22 cellular contexts compared by ENCODE assay signal in the genomic region with DNA sequence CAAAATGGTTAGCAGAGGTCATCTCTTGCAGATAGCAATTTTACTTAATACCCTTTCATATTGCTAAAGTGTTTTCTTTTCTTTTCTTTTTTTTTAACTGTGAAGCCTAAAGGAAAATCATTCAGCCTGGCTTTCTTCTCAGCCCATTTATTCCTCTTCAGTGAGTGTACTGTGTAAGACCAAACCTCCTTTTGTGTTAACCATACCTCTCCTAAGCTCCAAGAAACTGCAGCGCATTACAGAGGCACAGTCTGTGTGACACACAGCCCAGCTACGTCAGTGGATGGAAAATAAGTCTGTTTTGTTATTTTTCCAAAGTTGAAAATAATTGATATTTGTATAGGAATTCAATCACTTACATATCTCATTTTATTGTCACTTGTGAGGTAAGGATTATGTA. TPM values are rescaled to one million over a fixed set of nuclear protein-coding genes. Genes with fewer than 3 reads are reported as not detected.
DNase-seq lines count a peak whose midpoint lies in the region; ATAC-seq and TF ChIP-seq lines count a peak whose summit lies in the region.
"Had no signal": no experiment of that assay in that cellular context is flagged by ENCODE, and none has a peak within 500 bp of the region (broad histone marks: within the 10 kb centered on the region; RNA-seq: fewer than 3 reads in every experiment).

No MANE protein-coding gene starts in this region.

- H3K9me3 Mint-ChIP-seq in CD4-positive, CD25-positive, alpha-beta regulatory T cell = no peaks in the 10 kb centered on the region
- no peaks in the 10 kb centered on the region for H3K9me3 Mint-ChIP-seq in CD8-positive, alpha-beta T cell
- H3K9me3 Mint-ChIP-seq in activated T-helper 17 cell treated with anti-CD3 and anti-CD28 coated beads, Interleukin-2, amount 50 U/mL, for 72 hours = no peaks in the 10 kb centered on the region
- H3K9me3 Mint-ChIP-seq: activated naive CD8-positive, alpha-beta T cell treated with anti-CD3 and anti-CD28 coated beads, Interleukin-2, amount 10 ng/mL, durations not matched to agents 7 days and 5 days; activated T-helper 2 cell treated with anti-CD3 and anti-CD28 coated beads, Interferon-gamma antibody, Interleukin-2, Interleukin-4, amounts not matched to agents 10 μg/mL and 5 μg/mL and 100 μg/mL, durations not matched to agents 14 hours and 24 hours and 36 hours; mesothelial cell of epicardium; naive B cell had no signal

- H3K4me3 ChIP-seq in CD4-positive, CD25-positive, alpha-beta regulatory T cell (ENCODE audit: low read depth, low read length) = no peak overlapping the region
- H3K4me3 ChIP-seq in CD8-positive, alpha-beta T cell (ENCODE audit: low read depth, low read length) = no peak overlapping the region
- H3K4me3 ChIP-seq: BLaER1, pancreas, smooth muscle cell had no signal

- H3K4me1 ChIP-seq in CD4-positive, CD25-positive, alpha-beta regulatory T cell (ENCODE audit: control insufficient read depth, insufficient read depth, low read length, poor library complexity, severe bottlenecking) = peaks cover 18% of the 10 kb centered on the region
- peaks cover 24% of the 10 kb centered on the region for H3K4me1 ChIP-seq in CD8-positive, alpha-beta T cell (ENCODE audit: insufficient read depth, low read length)

- no peaks in the 10 kb centered on the region for H3K36me3 ChIP-seq in CD4-positive, CD25-positive, alpha-beta regulatory T cell (ENCODE audit: control insufficient read depth, insufficient read depth, low read length)
- H3K36me3 ChIP-seq in CD8-positive, alpha-beta T cell (ENCODE audit: insufficient read depth, low read length) = no peaks in the 10 kb centered on the region
- H3K36me3 ChIP-seq: BLaER1, pancreas had no signal

- H3K36me3 Mint-ChIP-seq in CD4-positive, CD25-positive, alpha-beta regulatory T cell = no peaks in the 10 kb centered on the region
- H3K36me3 Mint-ChIP-seq in CD8-positive, alpha-beta T cell = peaks cover 10% of the 10 kb centered on the region
- H3K36me3 Mint-ChIP-seq in activated T-helper 17 cell treated with anti-CD3 and anti-CD28 coated beads, Interleukin-2, amount 50 U/mL, for 72 hours (ENCODE audit: low read depth) = peaks cover 8% of the 10 kb centered on the region
- H3K36me3 Mint-ChIP-seq: activated naive CD8-positive, alpha-beta T cell treated with anti-CD3 and anti-CD28 coated beads, Interleukin-2, amount 10 ng/mL, durations not matched to agents 7 days and 5 days; mesothelial cell of epicardium; naive B cell had no signal

- H3K9me3 ChIP-seq in CD4-positive, CD25-positive, alpha-beta regulatory T cell (ENCODE audit: control insufficient read depth in 2 of 2, low read length in 2 of 2) = no peaks in the 10 kb centered on the region
- no peaks in the 10 kb centered on the region for H3K9me3 ChIP-seq in CD8-positive, alpha-beta T cell (ENCODE audit: low read length)
- H3K9me3 ChIP-seq: BLaER1, pancreas had no signal

- no peaks in the 10 kb centered on the region for H3K27me3 Mint-ChIP-seq in CD4-positive, CD25-positive, alpha-beta regulatory T cell
- H3K27me3 Mint-ChIP-seq in CD8-positive, alpha-beta T cell (ENCODE audit: low read depth) = no peaks in the 10 kb centered on the region
- H3K27me3 Mint-ChIP-seq in activated T-helper 17 cell treated with anti-CD3 and anti-CD28 coated beads, Interleukin-2, amount 50 U/mL, for 72 hours = no peaks in the 10 kb centered on the region
- H3K27me3 Mint-ChIP-seq: activated naive CD8-positive, alpha-beta T cell treated with anti-CD3 and anti-CD28 coated beads, Interleukin-2, amount 10 ng/mL, durations not matched to agents 7 days and 5 days; naive B cell had no signal

- CTCF ChIA-PET in CD8-positive, alpha-beta T cell (lab: Charles Lee) = interaction anchor here (1.1 to 6.4 kb wide), 3 partner anchors 8 to 110 kb away, joined by 3 to 56 read pairs (median 42); no protein-coding TSS in a partner anchor

- POLR2A ChIA-PET in CD8-positive, alpha-beta T cell (lab: Charles Lee) = interaction anchor here (5.4 kb wide), 1 partner anchor 21 kb away, joined by 28 read pairs; a partner anchor contains a TSS

- H3K27me3 ChIP-seq in CD4-positive, CD25-positive, alpha-beta regulatory T cell (ENCODE audit: control insufficient read depth, insufficient read depth, low read length) = no peaks in the 10 kb centered on the region
- H3K27me3 ChIP-seq in CD8-positive, alpha-beta T cell (ENCODE audit: insufficient read depth, low read length) = no peaks in the 10 kb centered on the region
- H3K27me3 ChIP-seq: BLaER1, pancreas had no signal

- intact Hi-C loops in CD8-positive, alpha-beta T cell (cut with DNase I, micrococcal nuclease) = loop anchor here in 1 of 2 experiments (2.0 to 10.0 kb wide), 2 partner anchors 20 to 444 kb away; a partner anchor contains a TSS

- peaks cover 20 to 86% (median 50%) of the 10 kb centered on the region in 4 donors for H3K4me1 Mint-ChIP-seq in CD4-positive, CD25-positive, alpha-beta regulatory T cell
- peaks cover 86% of the 10 kb centered on the region for H3K4me1 Mint-ChIP-seq in CD8-positive, alpha-beta T cell (ENCODE audit: low read depth)
- peaks cover 40% of the 10 kb centered on the region for H3K4me1 Mint-ChIP-seq in activated T-helper 17 cell treated with anti-CD3 and anti-CD28 coated beads, Interleukin-2, amount 50 U/mL, for 72 hours

- no peak for TF ChIP-seq CTCF in CD8-positive, alpha-beta T cell (IDR thresholded peaks at IDR 0.05)

- H3K27ac ChIP-seq in CD4-positive, CD25-positive, alpha-beta regulatory T cell (ENCODE audit: insufficient read depth, low read length, poor library complexity, severe bottlenecking) = no peak overlapping the region
- H3K27ac ChIP-seq in CD8-positive, alpha-beta T cell (ENCODE audit: low read depth, low read length) = no peak overlapping the region
- H3K27ac ChIP-seq: BLaER1, pancreas had no signal

- DNase-seq in CD4-positive, CD25-positive, alpha-beta regulatory T cell = no peak
- DNase-seq in CD8-positive, alpha-beta T cell = no peak
- DNase-seq in medulla oblongata (ENCODE audit: extremely low spot score) = peak; percentile 39
- DNase-seq in NOMO-1 (lab: John Stamatoyannopoulos, UW; ENCODE audit: unreplicated experiment in 2 of 2) = no peak
- no peak for DNase-seq in germinal center (ENCODE audit: low spot score)
- DNase-seq: activated naive CD8-positive, alpha-beta T cell treated with anti-CD3 and anti-CD28 coated beads, Interleukin-2, amount 10 ng/mL, durations not matched to agents 7 days and 5 days; Calu3; glutamatergic neuron; islet precursor cell; left ventricle myocardium superior; naive B cell; NCI-H146; pancreas; stimulated activated CD4-positive, alpha-beta T cell treated with anti-CD3 and anti-CD28 coated beads, Interleukin-2, amount 100 ng/mL, for 24 hours; trophoblast cell had no signal

- peak overlapping the region in 2 of 3 donors; percentile 21 to 84 for H3K27ac Mint-ChIP-seq in CD4-positive, CD25-positive, alpha-beta regulatory T cell
- H3K27ac Mint-ChIP-seq in CD8-positive, alpha-beta T cell = peak overlapping the region; percentile 65
- peak overlapping the region; percentile 90 for H3K27ac Mint-ChIP-seq in activated T-helper 17 cell treated with anti-CD3 and anti-CD28 coated beads, Interleukin-2, amount 50 U/mL, for 72 hours
- H3K27ac Mint-ChIP-seq: activated naive CD8-positive, alpha-beta T cell treated with anti-CD3 and anti-CD28 coated beads, Interleukin-2, amount 10 ng/mL, durations not matched to agents 7 days and 5 days; activated T-helper 2 cell treated with anti-CD3 and anti-CD28 coated beads, Interferon-gamma antibody, Interleukin-2, Interleukin-4, amounts not matched to agents 10 μg/mL and 5 μg/mL and 100 μg/mL, durations not matched to agents 14 hours and 24 hours and 36 hours; mesothelial cell of epicardium had no signal

- H3K4me3 Mint-ChIP-seq in CD4-positive, CD25-positive, alpha-beta regulatory T cell = no peak overlapping the region
- no peak overlapping the region for H3K4me3 Mint-ChIP-seq in CD8-positive, alpha-beta T cell
- no peak overlapping the region for H3K4me3 Mint-ChIP-seq in activated T-helper 17 cell treated with anti-CD3 and anti-CD28 coated beads, Interleukin-2, amount 50 U/mL, for 72 hours
- H3K4me3 Mint-ChIP-seq: activated naive CD8-positive, alpha-beta T cell treated with anti-CD3 and anti-CD28 coated beads, Interleukin-2, amount 10 ng/mL, durations not matched to agents 7 days and 5 days; mesothelial cell of epicardium; naive B cell had no signal

- ATAC-seq in CD4-positive, CD25-positive, alpha-beta regulatory T cell (ENCODE audit: low read depth in 2 of 2) = no peak
- no peak for ATAC-seq in CD8-positive, alpha-beta T cell
- ATAC-seq in activated T-helper 17 cell treated with anti-CD3 and anti-CD28 coated beads, Interleukin-2, amount 50 U/mL, for 72 hours (replicated peaks) = no peak
- no peak for ATAC-seq in GM18511 (IDR thresholded peaks at IDR 0.05; ENCODE audit: unreplicated experiment)
- ATAC-seq: left ventricle myocardium superior, pancreas, SK-N-SH treated with all-trans-retinoic acid at 6 μM for 48 hours had no signal

RNA-seq across cellular contexts. Expression of a gene that starts 21.7 kb away (rescaled TPM):
- 56.9 TPM for total RNA-seq in CD4-positive, CD25-positive, alpha-beta regulatory T cell
- polyA plus RNA-seq in CD4-positive, CD25-positive, alpha-beta regulatory T cell = 10 to 100 TPM; 43.9 to 56.2 (median 52.4) TPM
- total RNA-seq in CD8-positive, alpha-beta T cell = 10 to 100 TPM; 66.7 to 69.3 TPM
- 10 to 100 TPM; 31.4 to 37.7 TPM for total RNA-seq in activated T-helper 17 cell treated with anti-CD3 and anti-CD28 coated beads, Interleukin-2, amount 50 U/mL, for 72 hours
